In the genomic region with DNA sequence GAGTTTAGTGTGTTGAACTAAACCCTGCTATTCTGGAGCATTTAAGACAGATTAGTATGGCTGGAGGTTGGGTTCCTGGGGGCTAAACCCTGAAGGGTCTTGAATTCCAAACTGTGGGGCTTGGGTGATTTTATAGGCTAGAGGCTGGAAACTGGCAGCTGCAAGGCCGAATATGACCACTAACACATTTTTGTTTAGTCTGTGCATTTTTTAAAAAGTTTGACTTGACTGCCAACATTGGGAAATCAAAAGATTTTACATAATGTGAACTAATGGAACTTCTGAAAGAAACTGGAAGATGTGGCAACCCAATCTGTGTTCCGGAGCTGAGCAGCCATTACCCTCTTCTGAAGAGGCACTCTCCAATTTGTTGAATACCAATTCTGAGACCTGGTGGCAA, we compare ENCODE assay signal across 20 cellular contexts. TPM values are rescaled to one million over a fixed set of nuclear protein-coding genes. Genes with fewer than 3 reads are reported as not detected.
DNase-seq lines count a peak whose midpoint lies in the region; ATAC-seq and TF ChIP-seq lines count a peak whose summit lies in the region.
"Had no signal": no experiment of that assay in that cellular context is flagged by ENCODE, and none has a peak within 500 bp of the region (broad histone marks: within the 10 kb centered on the region; RNA-seq: fewer than 3 reads in every experiment).

No MANE protein-coding gene starts in this region.

- H3K4me1 ChIP-seq in mesenchymal stem cell (ENCODE audit: control insufficient read depth, insufficient read depth, low read depth, low read length) (peaks cover 7% of the 10 kb centered on the region), OCI-LY7 (ENCODE audit: insufficient read depth, low read length, poor library complexity, severe bottlenecking) (peaks cover 5% of the 10 kb centered on the region)
- H3K4me1 ChIP-seq: prostate gland had no signal

- CTCF ChIA-PET in OCI-LY7 (lab: Charles Lee; ENCODE audit: unreplicated experiment), result no interaction called here

- peaks cover 43% of the 10 kb centered on the region for H3K79me1 ChIP-seq in mesenchymal stem cell (replicated peaks; ENCODE audit: low read length, poor library complexity, severe bottlenecking)

- peaks cover 14% of the 10 kb centered on the region for H3K36me3 Mint-ChIP-seq in central memory CD8-positive, alpha-beta T cell (ENCODE audit: insufficient read depth)
- peaks cover 0 to 16% of the 10 kb centered on the region in 2 donors for H3K36me3 Mint-ChIP-seq in activated T-cell treated with anti-CD3 and anti-CD28 coated beads, Interleukin-2, amount 50 U/mL, for 72 hours (ENCODE audit: insufficient read depth in 2 of 2)

- H2BK5ac ChIP-seq in mesenchymal stem cell (ENCODE audit: low read depth, low read length, poor library complexity, severe bottlenecking), result no peak overlapping the region

- no peak overlapping the region for H3K9ac ChIP-seq in mesenchymal stem cell (ENCODE audit: low read length)

- H2AFZ ChIP-seq in mesenchymal stem cell (ENCODE audit: low read depth, low read length), result no peak overlapping the region
- no peak overlapping the region for H2AFZ ChIP-seq in OCI-LY7 (ENCODE audit: low read length)

- no peak overlapping the region for H2BK12ac ChIP-seq in mesenchymal stem cell (ENCODE audit: low read length in 2 of 2)

- no peak overlapping the region for H2AK5ac ChIP-seq in mesenchymal stem cell (ENCODE audit: low read length, severe bottlenecking)

- no peak overlapping the region for H3K4me2 ChIP-seq in mesenchymal stem cell (ENCODE audit: low read length, poor library complexity, severe bottlenecking)
- H3K4me2 ChIP-seq in OCI-LY7 (ENCODE audit: low read length), result no peak overlapping the region

- H4K91ac ChIP-seq in mesenchymal stem cell (ENCODE audit: low read length), result no peak overlapping the region

- WGBS in mesenchymal stem cell, result 92% methylated on average over 2 of the region's 2 CpGs

- DNase-seq in AG08395 (ENCODE audit: low spot score) (peak; percentile 29), HL-60 (ENCODE audit: low read depth in 1 of 2, low spot score in 1 of 2) (peak in 1 of 2 experiments; percentile 38), mesenchymal stem cell (peak; percentile 33), Kasumi-1 (lab: John Stamatoyannopoulos, UW) (no peak), OCI-LY7 (ENCODE audit: low spot score) (no peak)
- DNase-seq in central memory CD8-positive, alpha-beta T cell (ENCODE audit: low spot score in 2 of 2), result no peak
- DNase-seq in activated T-cell treated with anti-CD3 and anti-CD28 coated beads, Interleukin-2, amount 50 U/mL, for 72 hours, result no peak
- DNase-seq: activated CD8-positive, alpha-beta T cell treated with anti-CD3 and anti-CD28 coated beads for 36 hours; activated naive CD8-positive, alpha-beta T cell treated with anti-CD3 and anti-CD28 coated beads for 36 hours; AML-193; effector CD8-positive, alpha-beta T cell; foreskin melanocyte; GF-D8; NCI-H2029; stimulated activated naive CD4-positive, alpha-beta T cell treated with Interleukin-2 at 50 U/mL for 16 hours had no signal

- ATAC-seq in central memory CD8-positive, alpha-beta T cell (replicated peaks; ENCODE audit: extremely low read depth, poor library complexity, severe bottlenecking), result no peak
- no peak for ATAC-seq in GM21528 (IDR thresholded peaks at IDR 0.05; ENCODE audit: low FRiP score, unreplicated experiment)
- ATAC-seq in activated T-cell treated with anti-CD3 and anti-CD28 coated beads, Interleukin-2, amount 50 U/mL, for 72 hours (replicated peaks in 1 of 2), result no peak
- ATAC-seq: activated CD8-positive, alpha-beta T cell treated with anti-CD3 and anti-CD28 coated beads for 36 hours; left ventricle myocardium superior had no signal

- no peaks in the 10 kb centered on the region for H3K27me3 ChIP-seq in HL-60 (ENCODE audit: insufficient read depth, poor library complexity, severe bottlenecking)
- no peaks in the 10 kb centered on the region for H3K27me3 ChIP-seq in mesenchymal stem cell (ENCODE audit: control insufficient read depth in 1 of 2, insufficient read depth in 1 of 2, low read length in 2 of 2)
- H3K27me3 ChIP-seq: cardiac muscle cell had no signal

- intact Hi-C loops in OCI-LY7 (cut with micrococcal nuclease; ENCODE audit: unreplicated experiment), result no loop called here

- TF ChIP-seq CTCF in HL-60 (IDR thresholded peaks at IDR 0.05; ENCODE audit: insufficient read depth, low read length) (no peak), OCI-LY7 (conservative IDR thresholded peaks at IDR 0.05; ENCODE audit: low read length) (no peak)

- H3K18ac ChIP-seq in mesenchymal stem cell (ENCODE audit: low read depth in 1 of 2, low read length in 2 of 2), result no peak overlapping the region

- no peak overlapping the region for H3K4me3 Mint-ChIP-seq in central memory CD8-positive, alpha-beta T cell
- no peak overlapping the region for H3K4me3 Mint-ChIP-seq in activated T-cell treated with anti-CD3 and anti-CD28 coated beads, Interleukin-2, amount 50 U/mL, for 72 hours
- H3K4me3 Mint-ChIP-seq: activated CD8-positive, alpha-beta T cell treated with anti-CD3 and anti-CD28 coated beads for 36 hours; activated naive CD8-positive, alpha-beta T cell treated with anti-CD3 and anti-CD28 coated beads for 36 hours had no signal

- peak overlapping the region; percentile 72 for H3K27ac Mint-ChIP-seq in central memory CD8-positive, alpha-beta T cell (ENCODE audit: low read depth)
- no peak overlapping the region for H3K27ac Mint-ChIP-seq in activated T-cell treated with anti-CD3 and anti-CD28 coated beads, Interleukin-2, amount 50 U/mL, for 72 hours

- H3K9me3 ChIP-seq in mesenchymal stem cell (ENCODE audit: control insufficient read depth, low read length), result no peaks in the 10 kb centered on the region
- no peaks in the 10 kb centered on the region for H3K9me3 ChIP-seq in OCI-LY7 (ENCODE audit: low read length)
- H3K9me3 ChIP-seq: prostate gland had no signal

- H3K79me2 ChIP-seq in OCI-LY7 (ENCODE audit: insufficient read depth, low read depth, low read length), result no peaks in the 10 kb centered on the region

- H3K23ac ChIP-seq in mesenchymal stem cell (ENCODE audit: low read length in 2 of 2), result no peak overlapping the region

- no peak overlapping the region for H3K14ac ChIP-seq in mesenchymal stem cell (ENCODE audit: low read length in 2 of 2)

- no peaks in the 10 kb centered on the region for H3K9me3 Mint-ChIP-seq in central memory CD8-positive, alpha-beta T cell
- no peaks in the 10 kb centered on the region for H3K9me3 Mint-ChIP-seq in activated T-cell treated with anti-CD3 and anti-CD28 coated beads, Interleukin-2, amount 50 U/mL, for 72 hours
- H3K9me3 Mint-ChIP-seq: activated CD8-positive, alpha-beta T cell treated with anti-CD3 and anti-CD28 coated beads for 36 hours; activated naive CD8-positive, alpha-beta T cell treated with anti-CD3 and anti-CD28 coated beads for 36 hours had no signal

- H3K4me1 Mint-ChIP-seq in central memory CD8-positive, alpha-beta T cell, result peaks cover 18% of the 10 kb centered on the region
- peaks cover 30% of the 10 kb centered on the region for H3K4me1 Mint-ChIP-seq in activated T-cell treated with anti-CD3 and anti-CD28 coated beads, Interleukin-2, amount 50 U/mL, for 72 hours (ENCODE audit: low read depth)

- H3K4me3 ChIP-seq in HL-60 (replicated peaks; ENCODE audit: insufficient read depth, low read length), result no peak overlapping the region
- H3K4me3 ChIP-seq in mesenchymal stem cell (ENCODE audit: insufficient read depth in 1 of 2, low read depth in 1 of 2, low read length in 2 of 2), result no peak overlapping the region
- no peak overlapping the region for H3K4me3 ChIP-seq in OCI-LY7 (ENCODE audit: low read depth, low read length, poor library complexity, severe bottlenecking)
- H3K4me3 ChIP-seq: cardiac muscle cell, prostate gland had no signal

- POLR2A ChIA-PET in OCI-LY7 (lab: Charles Lee), result no interaction called here

- no peak overlapping the region for H3K4ac ChIP-seq in mesenchymal stem cell (ENCODE audit: low read depth in 1 of 2, low read length in 2 of 2)

- BruUV-seq in OCI-LY7 (replicated peaks; lab: Mats Ljungman, UMichigan), result no TSS peak

- no peaks in the 10 kb centered on the region for H3K27me3 Mint-ChIP-seq in central memory CD8-positive, alpha-beta T cell
- H3K27me3 Mint-ChIP-seq in activated T-cell treated with anti-CD3 and anti-CD28 coated beads, Interleukin-2, amount 50 U/mL, for 72 hours (ENCODE audit: low read depth), result no peaks in the 10 kb centered on the region
- H3K27me3 Mint-ChIP-seq: activated CD8-positive, alpha-beta T cell treated with anti-CD3 and anti-CD28 coated beads for 36 hours; activated naive CD8-positive, alpha-beta T cell treated with anti-CD3 and anti-CD28 coated beads for 36 hours had no signal

- H3K9me2 ChIP-seq in OCI-LY7 (ENCODE audit: insufficient read depth, low read length), result no peaks in the 10 kb centered on the region

- H3K27ac ChIP-seq in HL-60 (replicated peaks), result peak overlapping the region; percentile 72
- no peak overlapping the region for H3K27ac ChIP-seq in mesenchymal stem cell (ENCODE audit: low read length, poor library complexity, severe bottlenecking)
- no peak overlapping the region for H3K27ac ChIP-seq in OCI-LY7 (ENCODE audit: low read depth, low read length, poor library complexity, severe bottlenecking)
- H3K27ac ChIP-seq: cardiac muscle cell, prostate gland, VCaP had no signal

- H3K36me3 ChIP-seq in mesenchymal stem cell (ENCODE audit: control insufficient read depth in 1 of 2, insufficient read depth in 2 of 2, low read depth in 1 of 2, low read length in 2 of 2) (peaks cover 31 to 64% of the 10 kb centered on the region in 2 experiments), OCI-LY7 (ENCODE audit: insufficient read depth, low read length) (peaks cover 40% of the 10 kb centered on the region)

- no peaks in the 10 kb centered on the region for H4K20me1 ChIP-seq in OCI-LY7 (ENCODE audit: insufficient read depth, low read length)

- H2BK15ac ChIP-seq in mesenchymal stem cell (ENCODE audit: low read depth, poor library complexity, severe bottlenecking), result no peak overlapping the region

- no peak overlapping the region for H2BK120ac ChIP-seq in mesenchymal stem cell (ENCODE audit: low read depth, low read length)

- H4K8ac ChIP-seq in mesenchymal stem cell (ENCODE audit: low read length), result no peak overlapping the region

RNA-seq across cellular contexts. Expression of a gene that starts 5.1 kb away (rescaled TPM):
- polyA plus RNA-seq in mesenchymal stem cell (2013, experiment 1 of 2), result 2.4 TPM
- polyA plus RNA-seq in mesenchymal stem cell (2013, experiment 2 of 2), result 2.5 TPM
- total RNA-seq in OCI-LY7 (2014; rRNA removed; shearing (Covaris generic)), result 3.4 and 6.6 TPM in 2 replicates
- 4.0 and 5.4 TPM in 2 replicates for total RNA-seq in OCI-LY7 (2022)
- 1 to 10 TPM; 4.3 to 6.9 TPM for total RNA-seq in activated T-cell treated with anti-CD3 and anti-CD28 coated beads, Interleukin-2, amount 50 U/mL, for 72 hours

RNA-seq across cellular contexts. Expression of a gene that starts 13.8 kb away (rescaled TPM):
- polyA plus RNA-seq in mesenchymal stem cell (2013, experiment 1 of 2), result 9.1 TPM
- 8.8 TPM for polyA plus RNA-seq in mesenchymal stem cell (2013, experiment 2 of 2)
- 2.1 and 3.0 TPM in 2 replicates for total RNA-seq in OCI-LY7 (2014; rRNA removed; shearing (Covaris generic))
- 11.3 and 13.0 TPM in 2 replicates for total RNA-seq in OCI-LY7 (2022)
- 10 to 100 TPM; 12.9 to 13.2 TPM for total RNA-seq in activated T-cell treated with anti-CD3 and anti-CD28 coated beads, Interleukin-2, amount 50 U/mL, for 72 hours

RNA-seq across cellular contexts. Expression of a gene that starts 19.2 kb away (rescaled TPM):
- polyA plus RNA-seq in mesenchymal stem cell (2013, experiment 1 of 2), result 8.4 TPM
- polyA plus RNA-seq in mesenchymal stem cell (2013, experiment 2 of 2), result 9.2 TPM
- 14.5 and 21.6 TPM in 2 replicates for total RNA-seq in OCI-LY7 (2014; rRNA removed; shearing (Covaris generic))
- 9.2 and 12.3 TPM in 2 replicates for total RNA-seq in OCI-LY7 (2022)
- 10 to 100 TPM; 26.2 to 32.3 TPM for total RNA-seq in activated T-cell treated with anti-CD3 and anti-CD28 coated beads, Interleukin-2, amount 50 U/mL, for 72 hours

RNA-seq across cellular contexts. Expression of a gene that starts 19.9 kb away (rescaled TPM):
- polyA plus RNA-seq in mesenchymal stem cell (2013, experiment 1 of 2), result 8.5 TPM
- polyA plus RNA-seq in mesenchymal stem cell (2013, experiment 2 of 2), result 8.9 TPM
- 6.0 and 6.8 TPM in 2 replicates for total RNA-seq in OCI-LY7 (2014; rRNA removed; shearing (Covaris generic))
- 17.1 and 18.0 TPM in 2 replicates for total RNA-seq in OCI-LY7 (2022)
- 10 to 100 TPM; 16.2 to 17.3 TPM for total RNA-seq in activated T-cell treated with anti-CD3 and anti-CD28 coated beads, Interleukin-2, amount 50 U/mL, for 72 hours

RNA-seq across cellular contexts. Expression of a gene that starts 21.5 kb away (rescaled TPM):
- 46.7 TPM for polyA plus RNA-seq in mesenchymal stem cell (2013, experiment 1 of 2)
- 48.6 TPM for polyA plus RNA-seq in mesenchymal stem cell (2013, experiment 2 of 2)
- total RNA-seq in OCI-LY7 (2014; rRNA removed; shearing (Covaris generic)), result 17.6 and 24.4 TPM in 2 replicates
- 50.0 and 52.1 TPM in 2 replicates for total RNA-seq in OCI-LY7 (2022)
- 10 to 100 TPM; 46.1 to 47.8 TPM for total RNA-seq in activated T-cell treated with anti-CD3 and anti-CD28 coated beads, Interleukin-2, amount 50 U/mL, for 72 hours

Comparison
In these comparisons a context has a peak if more than half of its experiments do, and no peak if none do; other contexts are left out.
1. DNase-seq: peak in AG08395 (single experiment) and mesenchymal stem cell (single experiment); none in central memory CD8-positive, alpha-beta T cell (0 of 2), Kasumi-1 (0 of 2), OCI-LY7 (single experiment) and activated T-cell treated with anti-CD3 and anti-CD28 coated beads, Interleukin-2, amount 50 U/mL, for 72 hours (0 of 2).